In genomic region chr1:199150764-199151163, GRCh38 we compare ENCODE assay signal across 16 cellular contexts.
DNase-seq lines count a peak whose midpoint lies in the region; ATAC-seq, FAIRE-seq and TF ChIP-seq lines count a peak whose summit lies in the region.
"Had no signal": no experiment of that assay in that cellular context is flagged by ENCODE, and none has a peak within 500 bp of the region (broad histone marks: within the 10 kb centered on the region; RNA-seq: fewer than 3 reads in every experiment).

No MANE protein-coding gene starts in this region.

- FAIRE-seq in GM19239 (lab: Jason Lieb, UNC): peak; percentile 44
- FAIRE-seq: G401.6 had no signal

- H3K27ac ChIP-seq in A673 (ENCODE audit: low read depth, low read length, poor library complexity, severe bottlenecking): peak overlapping the region; percentile 100
- H3K27ac ChIP-seq in SK-N-MC: peak overlapping the region; percentile 100
- H3K27ac ChIP-seq: BLaER1 treated with 17β-estradiol and CSF1 and Interleukin-3, amounts not matched to agents 10 nM and 100 nM had no signal

- CTCF ChIA-PET in A673 (lab: Charles Lee): no interaction called here

- H3K4me3 ChIP-seq in A673 (ENCODE audit: low read depth, low read length, poor library complexity, severe bottlenecking): peak overlapping the region; percentile 27
- peak overlapping the region; percentile 77 for H3K4me3 ChIP-seq in SK-N-MC
- H3K4me3 ChIP-seq: BLaER1 treated with 17β-estradiol and CSF1 and Interleukin-3, amounts not matched to agents 10 nM and 100 nM; GM23338 had no signal

- peak overlapping the region; percentile 95 for H3K9ac ChIP-seq in SK-N-MC (ENCODE audit: insufficient read length)
- H3K9ac ChIP-seq: BLaER1 treated with 17β-estradiol and CSF1 and Interleukin-3, amounts not matched to agents 10 nM and 100 nM had no signal

- POLR2A ChIA-PET in A673 (lab: Charles Lee; ENCODE audit: low non-redundant PET): no interaction called here

- no peaks in the 10 kb centered on the region for H3K27me3 ChIP-seq in A673 (replicated peaks; ENCODE audit: insufficient read depth, low read depth, low read length, poor library complexity)
- H3K27me3 ChIP-seq: BLaER1 treated with 17β-estradiol and CSF1 and Interleukin-3, amounts not matched to agents 10 nM and 100 nM had no signal

- ATAC-seq in GM21515 (IDR thresholded peaks at IDR 0.05; ENCODE audit: unreplicated experiment) (no peak), GM19328 (IDR thresholded peaks at IDR 0.05; ENCODE audit: unreplicated experiment) (no peak)
- ATAC-seq: GM23338 had no signal

- peaks cover 66% of the 10 kb centered on the region for H3K4me1 ChIP-seq in A673 (ENCODE audit: insufficient read depth, low read length, poor library complexity, severe bottlenecking)

- DNase-seq in A673 (ENCODE audit: low spot score) (no peak), GM19239 (ENCODE audit: insufficient read length, low spot score) (no peak), SK-N-MC (ENCODE audit: low read depth, low spot score) (no peak), cerebellar cortex (ENCODE audit: low spot score) (peak; percentile 42), NCI-H226 (no peak), SIG-M5 treated with dmso at 0.1 percent for 504 hours (lab: John Stamatoyannopoulos, UW; ENCODE audit: unreplicated experiment) (no peak)
- DNase-seq: 8988T; ACHN; CD4-positive, CD25-positive, alpha-beta regulatory T cell; DMS 273 treated with DMSO at 0.1 percent for 48 hours; H7 had no signal

- intact Hi-C loops in A673 (cut with micrococcal nuclease; ENCODE audit: unreplicated experiment): loop anchor here (2.0 kb wide), 1 partner anchor 252 kb away; no protein-coding TSS in a partner anchor

- H3K9me3 ChIP-seq in A673 (ENCODE audit: low read depth, low read length, poor library complexity, severe bottlenecking): no peaks in the 10 kb centered on the region
- H3K9me3 ChIP-seq in SK-N-MC (ENCODE audit: low read depth, low read length): no peaks in the 10 kb centered on the region
- H3K9me3 ChIP-seq: BLaER1 treated with 17β-estradiol and CSF1 and Interleukin-3, amounts not matched to agents 10 nM and 100 nM had no signal

- no TSS peak for BruUV-seq in A673 (replicated peaks; lab: Mats Ljungman, UMichigan)

- TF ChIP-seq CTCF in A673 (conservative IDR thresholded peaks at IDR 0.05; ENCODE audit: low read depth, low read length): no peak

- H3K36me3 ChIP-seq in A673 (ENCODE audit: insufficient read depth, low read length, poor library complexity, severe bottlenecking) (peaks cover 5% of the 10 kb centered on the region), SK-N-MC (ENCODE audit: insufficient read depth, low read length) (peaks cover 7% of the 10 kb centered on the region)
- H3K36me3 ChIP-seq: BLaER1 treated with 17β-estradiol and CSF1 and Interleukin-3, amounts not matched to agents 10 nM and 100 nM had no signal
